In genomic region chr17:48612456-48612853, GRCh38 we compare ENCODE assay signal across 9 cellular contexts. TPM values are rescaled to one million over a fixed set of nuclear protein-coding genes. Genes with fewer than 3 reads are reported as not detected.
A peak's percentile ranks its signal among the peaks of the same experiment; 100 is the strongest.
DNase-seq lines count a peak whose midpoint lies in the region; ATAC-seq, FAIRE-seq and TF ChIP-seq lines count a peak whose summit lies in the region.
"Had no signal": no experiment of that assay in that cellular context is flagged by ENCODE, and none has a peak within 500 bp of the region (broad histone marks: within the 10 kb centered on the region; RNA-seq: fewer than 3 reads in every experiment).

No MANE protein-coding gene starts in this region.

- H3K27ac ChIP-seq in SK-N-MC = peak overlapping the region; percentile 90
- no peak overlapping the region for H3K27ac ChIP-seq in keratinocyte (ENCODE audit: control insufficient read depth, insufficient read depth, low read length)
- peak overlapping the region in 3 of 4 donors; percentile 73 to 86 (median 79) for H3K27ac ChIP-seq in tibial nerve

- ATAC-seq in HG03039 (IDR thresholded peaks at IDR 0.05; ENCODE audit: unreplicated experiment) (no peak), GM19463 (IDR thresholded peaks at IDR 0.05; ENCODE audit: unreplicated experiment) (no peak)

- no peak overlapping the region for H3K27ac Mint-ChIP-seq in activated naive CD4-positive, alpha-beta T cell treated with anti-CD3 and anti-CD28 coated beads for 36 hours

- dilution Hi-C loops in keratinocyte (cut with MboI; ENCODE audit: extremely low pct_ligation_motif_present, low sequenced_read_pairs) = no loop called here

- H3K9me3 Mint-ChIP-seq in activated naive CD4-positive, alpha-beta T cell treated with anti-CD3 and anti-CD28 coated beads for 36 hours = no peaks in the 10 kb centered on the region

- H3K4me3 Mint-ChIP-seq in activated naive CD4-positive, alpha-beta T cell treated with anti-CD3 and anti-CD28 coated beads for 36 hours = peak overlapping the region; percentile 67

- H3K27me3 ChIP-seq in keratinocyte (ENCODE audit: control insufficient read depth, extremely low read depth, insufficient read depth, low read length) (peaks cover 90% of the 10 kb centered on the region), tibial nerve (peaks cover 5 to 98% of the 10 kb centered on the region in 2 donors)

- no peak for TF ChIP-seq POLR2A in tibial nerve (IDR thresholded peaks at IDR 0.05)

- H3K36me3 ChIP-seq in SK-N-MC (ENCODE audit: insufficient read depth, low read length) = 0 out of 2 replicates have a peak, but pooled peaks cover 3% of the 10 kb centered on the region
- no peaks in the 10 kb centered on the region for H3K36me3 ChIP-seq in keratinocyte (ENCODE audit: control insufficient read depth in 2 of 2, extremely low read depth in 1 of 2, insufficient read depth in 2 of 2, low read length in 2 of 2)
- H3K36me3 ChIP-seq in tibial nerve = no peaks in the 10 kb centered on the region

- peak overlapping the region; percentile 71 for H3K4me2 ChIP-seq in keratinocyte (ENCODE audit: control insufficient read depth, extremely low read depth, insufficient read depth, low read depth, low read length)

- intact Hi-C loops in activated naive CD4-positive, alpha-beta T cell treated with anti-CD3 and anti-CD28 coated beads for 36 hours (cut with micrococcal nuclease) = loop anchor here (2.0 to 5.0 kb wide), 2 partner anchors 16 to 110 kb away; partner anchors contain the start of genes PRAC1 and PRAC2

- no peaks in the 10 kb centered on the region for H4K20me1 ChIP-seq in keratinocyte (ENCODE audit: control insufficient read depth, extremely low read depth, insufficient read depth, low read length)

- H3K9ac ChIP-seq in SK-N-MC (ENCODE audit: insufficient read length) = peak overlapping the region; percentile 65
- no peak overlapping the region for H3K9ac ChIP-seq in keratinocyte (ENCODE audit: control insufficient read depth, extremely low read depth, insufficient read depth, low read length)

- peaks cover 2% of the 10 kb centered on the region for H3K9me1 ChIP-seq in keratinocyte (ENCODE audit: control insufficient read depth, extremely low read depth, insufficient read depth, low read length)

- TF ChIP-seq CTCF in keratinocyte (optimal IDR thresholded peaks at IDR 0.05 in 1 of 3, IDR thresholded peaks at IDR 0.05 in 1 of 3, conservative IDR thresholded peaks at IDR 0.05 in 1 of 3; ENCODE audit: extremely low read depth in 1 of 3, insufficient read depth in 2 of 3, low read length in 3 of 3) (no peak), tibial nerve (IDR thresholded peaks at IDR 0.05) (no peak)

- H3K4me1 ChIP-seq in keratinocyte (ENCODE audit: control insufficient read depth, extremely low read depth, insufficient read depth, low read length) (peaks cover 8% of the 10 kb centered on the region), tibial nerve (peaks cover 0 to 63% (median 18%) of the 10 kb centered on the region in 4 donors)

- no peaks in the 10 kb centered on the region for H3K79me2 ChIP-seq in keratinocyte (ENCODE audit: control insufficient read depth, insufficient read depth, low read length)

- CTCF ChIA-PET in activated naive CD4-positive, alpha-beta T cell treated with anti-CD3 and anti-CD28 coated beads for 36 hours (lab: Charles Lee) = interaction anchor here (0.7 to 2.7 kb wide), 8 partner anchors 11 to 130 kb away, joined by 3 to 19 read pairs (median 5); partner anchors contain the start of genes HOXB5 and HOXB9

- H3K36me3 Mint-ChIP-seq in activated naive CD4-positive, alpha-beta T cell treated with anti-CD3 and anti-CD28 coated beads for 36 hours (ENCODE audit: low read depth) = no peaks in the 10 kb centered on the region

- TF ChIP-seq EP300 in tibial nerve (IDR thresholded peaks at IDR 0.05) = no peak

- DNase-seq in activated naive CD4-positive, alpha-beta T cell treated with anti-CD3 and anti-CD28 coated beads for 36 hours = no peak
- DNase-seq in activated naive CD4-positive, alpha-beta T cell treated with Interleukin-2 at 50 U/mL for 16 hours = no peak
- DNase-seq in SK-N-MC (ENCODE audit: low read depth, low spot score) (no peak), keratinocyte (ENCODE audit: low read depth, low spot score) (no peak), tibial nerve (ENCODE audit: low spot score in 2 of 2) (no peak), hepatic stellate cell (ENCODE audit: low spot score) (no peak)
- DNase-seq: heart right ventricle had no signal

- peaks cover 39% of the 10 kb centered on the region for H3K4me1 Mint-ChIP-seq in activated naive CD4-positive, alpha-beta T cell treated with anti-CD3 and anti-CD28 coated beads for 36 hours (ENCODE audit: low read depth)

- H2AFZ ChIP-seq in keratinocyte (ENCODE audit: control insufficient read depth, low read length) = no peak overlapping the region

- H3K4me3 ChIP-seq in SK-N-MC (peak overlapping the region; percentile 84), keratinocyte (ENCODE audit: control insufficient read depth in 2 of 3, extremely low read depth in 1 of 3, insufficient read depth in 2 of 3, low read depth in 1 of 3, low read length in 3 of 3) (peak overlapping the region in 2 of 3 experiments; percentile 20 to 36), tibial nerve (peak overlapping the region; percentile 30 to 71 (median 46))

- H3K9me3 ChIP-seq in SK-N-MC (ENCODE audit: low read depth, low read length) (no peaks in the 10 kb centered on the region), keratinocyte (ENCODE audit: control insufficient read depth, low read depth, low read length) (no peaks in the 10 kb centered on the region), tibial nerve (no peaks in the 10 kb centered on the region)
- H3K9me3 ChIP-seq: heart right ventricle had no signal

- peaks cover 75% of the 10 kb centered on the region for H3K27me3 Mint-ChIP-seq in activated naive CD4-positive, alpha-beta T cell treated with anti-CD3 and anti-CD28 coated beads for 36 hours (ENCODE audit: low read depth)

- no peak for FAIRE-seq in keratinocyte (lab: Jason Lieb, UNC)

- 4 to 5% methylated on average over 15 of the region's 15 CpGs for WGBS in tibial nerve, 2 donors

RNA-seq across cellular contexts. Expression of gene HOXB7, which starts 1.6 kb away (rescaled TPM):
- under 1 TPM in 1 of 2 experiments, not detected in 1; 0.29 TPM for total RNA-seq in activated naive CD4-positive, alpha-beta T cell treated with anti-CD3 and anti-CD28 coated beads for 36 hours
- 0.68 to 1.2 TPM (median 1.0 TPM) in 3 replicates for polyA plus RNA-seq in keratinocyte
- polyA plus RNA-seq in keratinocyte (2011; ENCODE audit: low read depth) = 0.74 TPM
- polyA plus RNA-seq in keratinocyte (2011; cell fraction: cytosol; rRNA removed) = 1.3 TPM in 2 replicates
- polyA plus RNA-seq in keratinocyte (2011; cell fraction: nucleus; rRNA removed) = 0.47 and 0.53 TPM in 2 replicates
- polyA plus RNA-seq in keratinocyte (2012; ENCODE audit: low replicate concordance) = 0.47 and 2.1 TPM in 2 replicates
- 0.32 to 0.33 TPM in 2 of 3 replicates, not detected in the other for polyA minus RNA-seq in keratinocyte
- polyA minus RNA-seq in keratinocyte (2011; cell fraction: cytosol; rRNA and poly(A)+ RNA removed) = 2.3 TPM
- 0.53 TPM in 1 of 2 replicates, not detected in the other for polyA minus RNA-seq in keratinocyte (2011; cell fraction: nucleus; rRNA and poly(A)+ RNA removed)
- 1 to 10 TPM; 1.8 to 4.0 (median 2.3) TPM for total RNA-seq in tibial nerve

RNA-seq across cellular contexts. Expression of gene HOXB8, which starts 2.6 kb away (rescaled TPM):
- total RNA-seq in activated naive CD4-positive, alpha-beta T cell treated with anti-CD3 and anti-CD28 coated beads for 36 hours = not detected
- polyA plus RNA-seq in keratinocyte = not detected in 3 replicates
- not detected for polyA plus RNA-seq in keratinocyte (2011; ENCODE audit: low read depth)
- polyA plus RNA-seq in keratinocyte (2011; cell fraction: cytosol; rRNA removed) = not detected in 2 replicates
- not detected in 2 replicates for polyA plus RNA-seq in keratinocyte (2011; cell fraction: nucleus; rRNA removed)
- not detected in 2 replicates for polyA plus RNA-seq in keratinocyte (2012; ENCODE audit: low replicate concordance)
- not detected in 3 replicates for polyA minus RNA-seq in keratinocyte
- not detected for polyA minus RNA-seq in keratinocyte (2011; cell fraction: cytosol; rRNA and poly(A)+ RNA removed)
- not detected in 2 replicates for polyA minus RNA-seq in keratinocyte (2011; cell fraction: nucleus; rRNA and poly(A)+ RNA removed)
- total RNA-seq in tibial nerve = under 1 TPM in 2 of 4 donors, not detected in 2; 0.66 to 0.90 TPM
- polyA plus RNA-seq: heart right ventricle had no signal

RNA-seq across cellular contexts. Expression of gene HOXB6, which starts 7.7 kb away (rescaled TPM):
- not detected for total RNA-seq in activated naive CD4-positive, alpha-beta T cell treated with anti-CD3 and anti-CD28 coated beads for 36 hours
- polyA plus RNA-seq in keratinocyte = 0.62 to 0.77 TPM (median 0.68 TPM) in 3 replicates
- polyA plus RNA-seq in keratinocyte (2011; ENCODE audit: low read depth) = not detected
- polyA plus RNA-seq in keratinocyte (2011; cell fraction: cytosol; rRNA removed) = 0.60 and 1.3 TPM in 2 replicates
- 0.99 and 1.5 TPM in 2 replicates for polyA plus RNA-seq in keratinocyte (2011; cell fraction: nucleus; rRNA removed)
- 0.10 and 0.93 TPM in 2 replicates for polyA plus RNA-seq in keratinocyte (2012; ENCODE audit: low replicate concordance)
- polyA minus RNA-seq in keratinocyte = 0.45 to 2.5 TPM (median 0.46 TPM) in 3 replicates
- 1.3 TPM for polyA minus RNA-seq in keratinocyte (2011; cell fraction: cytosol; rRNA and poly(A)+ RNA removed)
- polyA minus RNA-seq in keratinocyte (2011; cell fraction: nucleus; rRNA and poly(A)+ RNA removed) = not detected in 2 replicates
- total RNA-seq in tibial nerve = 1 to 10 TPM in 3 of 4 donors, under 1 TPM in 1; 0.66 to 5.1 (median 2.9) TPM

RNA-seq across cellular contexts. Expression of gene HOXB9, which starts 13.7 kb away (rescaled TPM):
- 1 to 10 TPM; 6.7 to 6.9 TPM for total RNA-seq in activated naive CD4-positive, alpha-beta T cell treated with anti-CD3 and anti-CD28 coated beads for 36 hours
- 0.03 TPM in 1 of 3 replicates, not detected in the others for polyA plus RNA-seq in keratinocyte
- not detected for polyA plus RNA-seq in keratinocyte (2011; ENCODE audit: low read depth)
- polyA plus RNA-seq in keratinocyte (2011; cell fraction: cytosol; rRNA removed) = not detected in 2 replicates
- 0.05 TPM in 1 of 2 replicates, not detected in the other for polyA plus RNA-seq in keratinocyte (2011; cell fraction: nucleus; rRNA removed)
- not detected in 2 replicates for polyA plus RNA-seq in keratinocyte (2012; ENCODE audit: low replicate concordance)
- polyA minus RNA-seq in keratinocyte = not detected in 3 replicates
- polyA minus RNA-seq in keratinocyte (2011; cell fraction: cytosol; rRNA and poly(A)+ RNA removed) = not detected
- polyA minus RNA-seq in keratinocyte (2011; cell fraction: nucleus; rRNA and poly(A)+ RNA removed) = not detected in 2 replicates
- total RNA-seq in tibial nerve = under 1 TPM in 2 of 4 donors, not detected in 2; 0.21 to 0.30 TPM
- total RNA-seq: heart right ventricle had no signal
- polyA plus RNA-seq: heart right ventricle had no signal

RNA-seq across cellular contexts. Expression of gene HOXB5, which starts 18.9 kb away (rescaled TPM):
- not detected for total RNA-seq in activated naive CD4-positive, alpha-beta T cell treated with anti-CD3 and anti-CD28 coated beads for 36 hours
- polyA plus RNA-seq in keratinocyte = 0.04 to 0.19 TPM in 2 of 3 replicates, not detected in the other
- polyA plus RNA-seq in keratinocyte (2011; ENCODE audit: low read depth) = not detected
- polyA plus RNA-seq in keratinocyte (2011; cell fraction: cytosol; rRNA removed) = 0.04 TPM in 2 replicates
- polyA plus RNA-seq in keratinocyte (2011; cell fraction: nucleus; rRNA removed) = 0.10 and 0.16 TPM in 2 replicates
- 0.07 TPM in 1 of 2 replicates, not detected in the other for polyA plus RNA-seq in keratinocyte (2012; ENCODE audit: low replicate concordance)
- polyA minus RNA-seq in keratinocyte = not detected in 3 replicates
- polyA minus RNA-seq in keratinocyte (2011; cell fraction: cytosol; rRNA and poly(A)+ RNA removed) = not detected
- polyA minus RNA-seq in keratinocyte (2011; cell fraction: nucleus; rRNA and poly(A)+ RNA removed) = not detected in 2 replicates
- 1 to 10 TPM in 2 of 4 donors, not detected in 2; 1.6 to 1.8 TPM for total RNA-seq in tibial nerve

Comparison
In these comparisons a context has a peak if more than half of its experiments do, and no peak if none do; other contexts are left out.
1. H3K4me3 ChIP-seq: peak in every context shown above with its lines; median percentile 84 in SK-N-MC; 46 in tibial nerve; 28 in keratinocyte.